Comparison of ENCODE assay signal across 8 cellular contexts in the genomic region with DNA sequence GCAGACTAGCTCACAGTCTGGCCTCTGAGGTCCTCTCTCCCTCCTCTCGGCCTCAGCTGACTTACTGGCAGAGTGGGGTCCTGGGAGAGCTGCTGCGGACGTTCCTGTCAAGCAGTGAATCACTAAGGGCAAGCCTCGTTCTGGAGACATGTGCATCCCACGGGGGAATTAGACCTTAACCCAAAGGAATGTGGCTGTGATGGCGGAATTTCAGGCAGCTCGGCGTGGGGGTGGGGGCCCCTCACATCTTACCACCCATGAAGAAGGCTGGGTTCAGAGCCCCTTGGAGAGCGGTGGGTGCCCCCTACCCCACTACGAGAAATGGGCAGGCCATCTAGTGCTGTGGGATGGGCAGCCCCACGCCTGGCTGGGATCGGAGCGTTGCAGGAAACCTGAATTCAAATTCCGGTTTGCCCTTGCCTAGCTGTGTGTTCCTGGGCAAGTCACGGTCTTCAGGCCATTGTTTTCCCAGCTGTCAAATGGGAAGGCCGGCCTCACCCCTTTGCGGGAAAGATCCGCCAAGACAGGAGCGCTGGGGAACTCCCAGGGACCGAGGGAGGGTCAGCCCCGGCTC. TPM values are rescaled to one million over a fixed set of nuclear protein-coding genes. Genes with fewer than 3 reads are reported as not detected.
DNase-seq lines count a peak whose midpoint lies in the region; ATAC-seq and TF ChIP-seq lines count a peak whose summit lies in the region.

No MANE protein-coding gene starts in this region.

- no peak for ATAC-seq in HG03521 (IDR thresholded peaks at IDR 0.05; ENCODE audit: unreplicated experiment)
- ATAC-seq in HG02763 (IDR thresholded peaks at IDR 0.05; ENCODE audit: unreplicated experiment), result no peak

- no peaks in the 10 kb centered on the region for H3K27me3 ChIP-seq in ovary

- intact Hi-C loops in ovary (cut with DNase I), result loop anchor here in 3 of 4 donors (5.0 to 10.0 kb wide), 3 partner anchors 73 to 113 kb away; no protein-coding TSS in a partner anchor

- H3K4me1 ChIP-seq in ovary (ENCODE audit: insufficient read depth), result peaks cover 16% of the 10 kb centered on the region

- 4 to 9% (median 4%) methylated on average over 21 of the region's 21 CpGs for WGBS in ovary, 3 donors

- H3K36me3 ChIP-seq in SK-N-MC (ENCODE audit: insufficient read depth, low read length), result no peaks in the 10 kb centered on the region
- H3K36me3 ChIP-seq in ovary, result no peaks in the 10 kb centered on the region

- DNase-seq in Daoy (ENCODE audit: low read depth) (peak; percentile 30), SK-N-MC (ENCODE audit: low read depth, low spot score) (no peak), fibroblast of the conjunctiva (ENCODE audit: low read depth) (peak; percentile 31), ovary (peak in 4 of 5 donors; percentile 39 to 60 (median 52)), SKM-1 (lab: John Stamatoyannopoulos, UW; ENCODE audit: unreplicated experiment) (no peak), DMS79 (lab: John Stamatoyannopoulos, UW) (no peak)

- H3K9ac ChIP-seq in SK-N-MC (ENCODE audit: insufficient read length), result no peak overlapping the region

- H3K9me3 ChIP-seq in SK-N-MC (ENCODE audit: low read depth, low read length) (no peaks in the 10 kb centered on the region), ovary (no peaks in the 10 kb centered on the region)

- no peak for TF ChIP-seq EP300 in ovary (IDR thresholded peaks at IDR 0.05)

- H3K27ac ChIP-seq in SK-N-MC (no peak overlapping the region), ovary (peak overlapping the region in 1 of 2 donors; percentile 54)

- no peak for TF ChIP-seq CTCF in ovary (IDR thresholded peaks at IDR 0.05)

- no peak for TF ChIP-seq POLR2A in ovary (IDR thresholded peaks at IDR 0.05)

- H3K4me3 ChIP-seq in SK-N-MC (peak overlapping the region; percentile 62), ovary (peak overlapping the region; percentile 65)

RNA-seq across cellular contexts. Expression of a gene that starts 0.6 kb away (rescaled TPM):
- total RNA-seq in Daoy (2014; rRNA removed; shearing (Covaris generic)), result 0.18 and 0.29 TPM in 2 replicates
- total RNA-seq in ovary, result 10 to 100 TPM in 5 of 7 donors, 1 to 10 TPM in 2; 3.2 to 47.1 (median 29.5) TPM
- 10 to 100 TPM; 19.4 to 39.9 TPM for polyA plus RNA-seq in ovary

Comparison
In these comparisons a context has a peak if more than half of its experiments do, and no peak if none do; other contexts are left out.
1. DNase-seq: peak in Daoy (single experiment), fibroblast of the conjunctiva (single experiment) and ovary (4 of 5); none in SK-N-MC (single experiment), SKM-1 (single experiment) and DMS79 (single experiment).